18 cellular contexts compared by ENCODE assay signal in the genomic region with DNA sequence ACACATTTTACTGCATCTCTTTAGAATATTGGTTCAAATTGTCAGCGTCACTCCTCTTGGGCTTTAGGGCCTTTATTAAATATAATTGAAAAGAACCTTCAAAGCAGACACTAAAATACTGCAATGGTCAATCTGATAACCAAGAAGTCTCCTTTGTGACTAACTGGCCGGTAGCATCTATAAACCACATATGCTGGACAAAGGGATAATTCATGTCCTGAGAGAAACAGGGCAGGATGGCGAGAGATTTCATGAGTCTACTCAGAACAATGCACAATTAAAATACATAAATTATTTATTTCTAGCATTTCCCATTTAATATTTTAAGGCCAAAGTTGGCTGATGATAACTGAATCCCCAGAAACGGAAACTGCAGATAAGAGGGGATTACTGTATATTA.
DNase-seq lines count a peak whose midpoint lies in the region; ATAC-seq, FAIRE-seq and TF ChIP-seq lines count a peak whose summit lies in the region.
"Had no signal": no experiment of that assay in that cellular context is flagged by ENCODE, and none has a peak within 500 bp of the region (broad histone marks: within the 10 kb centered on the region; RNA-seq: fewer than 3 reads in every experiment).

No MANE protein-coding gene starts in this region.

- FAIRE-seq in H54 (lab: Jason Lieb, UNC): peak; percentile 61
- FAIRE-seq in small intestine (lab: Jason Lieb, UNC): no peak
- FAIRE-seq: GM12892, GM19239 had no signal

- 77 to 85% (median 79%) methylated on average over 4 of the region's 4 CpGs for WGBS in small intestine, 3 donors

- no peak for TF ChIP-seq CTCF in Peyer's patch (IDR thresholded peaks at IDR 0.05)

- DNase-seq in H54 (ENCODE audit: insufficient read length, low spot score) (no peak), SK-MEL-5 (ENCODE audit: low read depth, low spot score) (peak; percentile 49), foreskin melanocyte (peak; percentile 69), Peyer's patch (no peak), small intestine (no peak), SW 1271 (lab: John Stamatoyannopoulos, UW) (no peak)
- DNase-seq: CD4-positive, CD25-positive, alpha-beta regulatory T cell; DMS79 treated with DMSO at 0.1 percent for 48 hours; EL; GDM1; GM23248; H7; IMR-90; KBM-7 had no signal

- H3K27me3 ChIP-seq in Peyer's patch (no peaks in the 10 kb centered on the region), small intestine (ENCODE audit: control insufficient read depth in 2 of 2, insufficient read depth in 2 of 2, low read length in 2 of 2) (no peaks in the 10 kb centered on the region)
- H3K27me3 ChIP-seq: BLaER1 treated with 17β-estradiol and CSF1 and Interleukin-3, amounts not matched to agents 10 nM and 100 nM had no signal

- no peaks in the 10 kb centered on the region for H3K36me3 ChIP-seq in Peyer's patch
- H3K36me3 ChIP-seq in small intestine (ENCODE audit: control insufficient read depth in 2 of 2, insufficient read depth in 2 of 2, low read length in 2 of 2): no peaks in the 10 kb centered on the region
- H3K36me3 ChIP-seq: BLaER1 treated with 17β-estradiol and CSF1 and Interleukin-3, amounts not matched to agents 10 nM and 100 nM had no signal

- no peaks in the 10 kb centered on the region for H3K9me3 ChIP-seq in Peyer's patch
- H3K9me3 ChIP-seq in small intestine (ENCODE audit: control insufficient read depth, low read depth): no peaks in the 10 kb centered on the region
- H3K9me3 ChIP-seq: BLaER1 treated with 17β-estradiol and CSF1 and Interleukin-3, amounts not matched to agents 10 nM and 100 nM had no signal

- ATAC-seq in GM19463 (IDR thresholded peaks at IDR 0.05; ENCODE audit: unreplicated experiment): no peak

- no peak overlapping the region for H3K4me3 ChIP-seq in Peyer's patch
- no peak overlapping the region for H3K4me3 ChIP-seq in small intestine (ENCODE audit: low read depth in 1 of 2, low read length in 2 of 2)
- H3K4me3 ChIP-seq: BLaER1 treated with 17β-estradiol and CSF1 and Interleukin-3, amounts not matched to agents 10 nM and 100 nM; GM23248 had no signal

- H3K4me1 ChIP-seq in Peyer's patch: no peaks in the 10 kb centered on the region
- no peaks in the 10 kb centered on the region for H3K4me1 ChIP-seq in small intestine (ENCODE audit: control insufficient read depth in 2 of 2, insufficient read depth in 1 of 2, low read depth in 1 of 2, low read length in 1 of 2)
- H3K4me1 ChIP-seq: BLaER1 treated with 17β-estradiol and CSF1 and Interleukin-3, amounts not matched to agents 10 nM and 100 nM had no signal

- in situ Hi-C loops in SK-MEL-5 (cut with HindIII; ENCODE audit: low pct_unique_long_range_greater_than_20kb, low sequenced_read_pairs): no loop called here

- H3K27ac ChIP-seq in Peyer's patch (no peak overlapping the region), small intestine (ENCODE audit: low read depth in 1 of 2, low read length in 1 of 2) (no peak overlapping the region)
- H3K27ac ChIP-seq: BLaER1 treated with 17β-estradiol and CSF1 and Interleukin-3, amounts not matched to agents 10 nM and 100 nM; GM23248 had no signal

- TF ChIP-seq POLR2A in H54 (IDR thresholded peaks at IDR 0.05; ENCODE audit: low read depth, low read length) (no peak), Peyer's patch (IDR thresholded peaks at IDR 0.05) (no peak)

Comparison
In these comparisons a context has a peak if more than half of its experiments do, and no peak if none do; other contexts are left out.
1. DNase-seq: peak in SK-MEL-5 (single experiment) and foreskin melanocyte (single experiment); none in H54 (single experiment), Peyer's patch (0 of 3), small intestine (single experiment) and SW 1271 (0 of 2).